23 cellular contexts compared by ENCODE assay signal in genomic region chr15:71538181-71538580, GRCh38.
DNase-seq lines count a peak whose midpoint lies in the region; ATAC-seq, FAIRE-seq and TF ChIP-seq lines count a peak whose summit lies in the region.
"Had no signal": no experiment of that assay in that cellular context is flagged by ENCODE, and none has a peak within 500 bp of the region (broad histone marks: within the 10 kb centered on the region; RNA-seq: fewer than 3 reads in every experiment).

No MANE protein-coding gene starts in this region.

- H3K9ac ChIP-seq in endothelial cell of umbilical vein (replicated peaks; ENCODE audit: extremely low read depth, insufficient read depth, low read length) (no peak overlapping the region), keratinocyte (ENCODE audit: control insufficient read depth, extremely low read depth, insufficient read depth, low read length) (peak overlapping the region; percentile 57)
- H3K9ac ChIP-seq: BLaER1 treated with 17β-estradiol and CSF1 and Interleukin-3, amounts not matched to agents 10 nM and 100 nM; GM23248; KMS-11 had no signal

- H3K27ac ChIP-seq in endothelial cell of umbilical vein (ENCODE audit: insufficient read depth, low read depth, low read length) (no peak overlapping the region), keratinocyte (ENCODE audit: control insufficient read depth, insufficient read depth, low read length) (peak overlapping the region; percentile 75)
- H3K27ac ChIP-seq: BLaER1 treated with 17β-estradiol and CSF1 and Interleukin-3, amounts not matched to agents 10 nM and 100 nM; GM23248; KMS-11 had no signal

- TF ChIP-seq CTCF in endothelial cell of umbilical vein (IDR thresholded peaks at IDR 0.05; ENCODE audit: extremely low read depth in 1 of 2, insufficient read depth in 1 of 2, low read depth in 1 of 2, low read length in 2 of 2), result no peak
- TF ChIP-seq CTCF in keratinocyte (optimal IDR thresholded peaks at IDR 0.05 in 1 of 3, IDR thresholded peaks at IDR 0.05 in 1 of 3, conservative IDR thresholded peaks at IDR 0.05 in 1 of 3; ENCODE audit: extremely low read depth in 1 of 3, insufficient read depth in 2 of 3, low read length in 3 of 3), result no peak

- no peaks in the 10 kb centered on the region for H3K4me1 Mint-ChIP-seq in naive thymus-derived CD8-positive, alpha-beta T cell
- H3K4me1 Mint-ChIP-seq: CD8-positive, alpha-beta memory T cell had no signal

- H3K27me3 ChIP-seq in endothelial cell of umbilical vein (ENCODE audit: control insufficient read depth in 2 of 2, insufficient read depth in 2 of 2, low read length in 2 of 2) (no peaks in the 10 kb centered on the region), keratinocyte (ENCODE audit: control insufficient read depth, extremely low read depth, insufficient read depth, low read length) (no peaks in the 10 kb centered on the region)
- H3K27me3 ChIP-seq: BLaER1 treated with 17β-estradiol and CSF1 and Interleukin-3, amounts not matched to agents 10 nM and 100 nM; MG63 had no signal

- peaks cover 8 to 20% (median 13%) of the 10 kb centered on the region in 5 donors for H3K27me3 Mint-ChIP-seq in naive thymus-derived CD8-positive, alpha-beta T cell

- H2AFZ ChIP-seq in endothelial cell of umbilical vein (ENCODE audit: low read depth, low read length) (no peak overlapping the region), keratinocyte (ENCODE audit: control insufficient read depth, low read length) (no peak overlapping the region)
- H2AFZ ChIP-seq: GM23248 had no signal

- no peaks in the 10 kb centered on the region for H3K9me1 ChIP-seq in endothelial cell of umbilical vein (replicated peaks; ENCODE audit: control insufficient read depth, extremely low read depth, insufficient read depth, low read length)
- H3K9me1 ChIP-seq in keratinocyte (ENCODE audit: control insufficient read depth, extremely low read depth, insufficient read depth, low read length), result no peaks in the 10 kb centered on the region

- dilution Hi-C loops in endothelial cell of umbilical vein (cut with MboI; ENCODE audit: extremely low pct_ligation_motif_present, low sequenced_read_pairs), result no loop called here
- dilution Hi-C loops in keratinocyte (cut with MboI; ENCODE audit: extremely low pct_ligation_motif_present, low sequenced_read_pairs), result no loop called here

- POLR2A ChIA-PET in endothelial cell of umbilical vein (lab: Charles Lee), result no interaction called here
- POLR2A ChIA-PET in naive thymus-derived CD8-positive, alpha-beta T cell (lab: Charles Lee), result no interaction called here

- H3K4me1 ChIP-seq in endothelial cell of umbilical vein (ENCODE audit: control insufficient read depth, extremely low read depth, insufficient read depth, low read length) (no peaks in the 10 kb centered on the region), keratinocyte (ENCODE audit: control insufficient read depth, extremely low read depth, insufficient read depth, low read length) (peaks cover 16% of the 10 kb centered on the region)
- H3K4me1 ChIP-seq: BLaER1 treated with 17β-estradiol and CSF1 and Interleukin-3, amounts not matched to agents 10 nM and 100 nM had no signal

- H3K4me2 ChIP-seq in endothelial cell of umbilical vein (ENCODE audit: insufficient read depth, low read length), result no peak overlapping the region
- H3K4me2 ChIP-seq in keratinocyte (ENCODE audit: control insufficient read depth, extremely low read depth, insufficient read depth, low read depth, low read length), result peak overlapping the region; percentile 77
- H3K4me2 ChIP-seq: BLaER1 treated with 17β-estradiol and CSF1 and Interleukin-3, amounts not matched to agents 10 nM and 100 nM; KMS-11 had no signal

- peak; percentile 6 for FAIRE-seq in H54 (lab: Jason Lieb, UNC)
- FAIRE-seq in endothelial cell of umbilical vein (lab: Jason Lieb, UNC), result no peak
- peak; percentile 79 for FAIRE-seq in keratinocyte (lab: Jason Lieb, UNC)
- FAIRE-seq: A204.1, GM12891, GM18507 had no signal

- peaks cover 0 to 9% (median 4%) of the 10 kb centered on the region in 9 donors for H3K9me3 Mint-ChIP-seq in naive thymus-derived CD8-positive, alpha-beta T cell

- no peak overlapping the region for H3K27ac Mint-ChIP-seq in naive thymus-derived CD8-positive, alpha-beta T cell
- H3K27ac Mint-ChIP-seq: CD8-positive, alpha-beta memory T cell had no signal

- intact Hi-C loops in endothelial cell of umbilical vein (cut with micrococcal nuclease), result no loop called here
- intact Hi-C loops in sciatic nerve (cut with DNase I), result no loop called here

- CTCF ChIA-PET in endothelial cell of umbilical vein (lab: Charles Lee), result no interaction called here

- H4K20me1 ChIP-seq in endothelial cell of umbilical vein (replicated peaks; ENCODE audit: control insufficient read depth, extremely low read depth, insufficient read depth, low read length) (no peaks in the 10 kb centered on the region), keratinocyte (ENCODE audit: control insufficient read depth, extremely low read depth, insufficient read depth, low read length) (no peaks in the 10 kb centered on the region)
- H4K20me1 ChIP-seq: BLaER1 treated with 17β-estradiol and CSF1 and Interleukin-3, amounts not matched to agents 10 nM and 100 nM had no signal

- H3K4me3 Mint-ChIP-seq in naive thymus-derived CD8-positive, alpha-beta T cell, result no peak overlapping the region
- H3K4me3 Mint-ChIP-seq: CD8-positive, alpha-beta memory T cell had no signal

- H3K36me3 ChIP-seq in endothelial cell of umbilical vein (ENCODE audit: control insufficient read depth in 2 of 2, extremely low read depth in 1 of 2, insufficient read depth in 2 of 2, low read length in 2 of 2) (no peaks in the 10 kb centered on the region), keratinocyte (ENCODE audit: control insufficient read depth in 2 of 2, extremely low read depth in 1 of 2, insufficient read depth in 2 of 2, low read length in 2 of 2) (peaks cover 0 to 3% of the 10 kb centered on the region in 2 experiments)
- H3K36me3 ChIP-seq: BLaER1 treated with 17β-estradiol and CSF1 and Interleukin-3, amounts not matched to agents 10 nM and 100 nM; MG63 had no signal

- no peak for ATAC-seq in naive thymus-derived CD8-positive, alpha-beta T cell
- ATAC-seq in sciatic nerve, result no peak

- H3K36me3 Mint-ChIP-seq in naive thymus-derived CD8-positive, alpha-beta T cell, result peaks cover 0 to 2% (median 1%) of the 10 kb centered on the region in 3 donors
- H3K36me3 Mint-ChIP-seq: CD8-positive, alpha-beta memory T cell had no signal

- no peak for TF ChIP-seq POLR2A in H54 (IDR thresholded peaks at IDR 0.05; ENCODE audit: low read depth, low read length)
- no peak for TF ChIP-seq POLR2A in endothelial cell of umbilical vein (IDR thresholded peaks at IDR 0.05; ENCODE audit: low read depth, low read length)

- H3K9me3 ChIP-seq in endothelial cell of umbilical vein (replicated peaks; ENCODE audit: control insufficient read depth, insufficient read depth, low read length) (no peaks in the 10 kb centered on the region), keratinocyte (ENCODE audit: control insufficient read depth, low read depth, low read length) (no peaks in the 10 kb centered on the region)
- H3K9me3 ChIP-seq: MG63 had no signal

- no peak for DNase-seq in H54 (ENCODE audit: insufficient read length, low spot score)
- peak; percentile 5 for DNase-seq in RKO (ENCODE audit: low spot score)
- no peak for DNase-seq in endothelial cell of umbilical vein (ENCODE audit: low read depth, low spot score)
- DNase-seq in keratinocyte (ENCODE audit: low read depth, low spot score), result no peak
- DNase-seq in OCI-M2 (lab: John Stamatoyannopoulos, UW; ENCODE audit: unreplicated experiment), result no peak
- DNase-seq in NCI-H524 (lab: John Stamatoyannopoulos, UW), result no peak
- no peak for DNase-seq in naive thymus-derived CD8-positive, alpha-beta T cell
- no peak for DNase-seq in sciatic nerve (ENCODE audit: low spot score)
- DNase-seq: CD8-positive, alpha-beta memory T cell; DND-41; GF-D8; GM23248; MG63; NCI-H1092; NCI-H2107; NCI-H345; NCI-H526 treated with DMSO at 0.1 percent for 48 hours; OCI-M1 had no signal

- H3K4me3 ChIP-seq in endothelial cell of umbilical vein (replicated peaks in 1 of 3; ENCODE audit: insufficient read depth in 1 of 3, low read depth in 1 of 3, low read length in 3 of 3) (no peak overlapping the region), keratinocyte (ENCODE audit: control insufficient read depth in 2 of 3, extremely low read depth in 1 of 3, insufficient read depth in 2 of 3, low read depth in 1 of 3, low read length in 3 of 3) (peak overlapping the region in 2 of 3 experiments; percentile 5 to 28)
- H3K4me3 ChIP-seq: BLaER1 treated with 17β-estradiol and CSF1 and Interleukin-3, amounts not matched to agents 10 nM and 100 nM; GM23248; MG63 had no signal

- H3K79me2 ChIP-seq in endothelial cell of umbilical vein (ENCODE audit: control insufficient read depth, insufficient read depth, low read length) (no peaks in the 10 kb centered on the region), keratinocyte (ENCODE audit: control insufficient read depth, insufficient read depth, low read length) (no peaks in the 10 kb centered on the region)

- BruUV-seq in endothelial cell of umbilical vein (replicated peaks; lab: Mats Ljungman, UMichigan), result no TSS peak

TF ChIP-seq in endothelial cell of umbilical vein, 7 proteins besides CTCF, POLR2A, EP300 and RAD21:
- TF ChIP-seq EZH2 (IDR thresholded peaks at IDR 0.05; ENCODE audit: borderline replicate concordance, low read depth, low read length, severe bottlenecking) (no peak), FOS (IDR thresholded peaks at IDR 0.05; ENCODE audit: borderline replicate concordance, insufficient read depth, low read length) (peak; percentile 8)

Comparison
In these comparisons a context has a peak if more than half of its experiments do, and no peak if none do; other contexts are left out.
1. H3K4me3 ChIP-seq: peak in keratinocyte (2 of 3); none in endothelial cell of umbilical vein (0 of 3).